ENCODE assay signal across 8 cellular contexts in genomic region chr6:107493158-107494057, GRCh38. TPM values are rescaled to one million over a fixed set of nuclear protein-coding genes. Genes with fewer than 3 reads are reported as not detected.
DNase-seq lines count a peak whose midpoint lies in the region; ATAC-seq and TF ChIP-seq lines count a peak whose summit lies in the region.

No MANE protein-coding gene starts in this region.

- no peaks in the 10 kb centered on the region for H4K20me1 ChIP-seq in DND-41 (ENCODE audit: insufficient read depth, low read length)

- H3K9me3 Mint-ChIP-seq in endothelial cell (ENCODE audit: unreplicated experiment) = no peaks in the 10 kb centered on the region

- TF ChIP-seq CTCF in DND-41 (IDR thresholded peaks at IDR 0.05; ENCODE audit: borderline replicate concordance, extremely low read depth, low read length, poor library complexity, severe bottlenecking) (no peak), endothelial cell (IDR thresholded peaks at IDR 0.05; ENCODE audit: unreplicated experiment) (no peak), RWPE1 (conservative IDR thresholded peaks at IDR 0.05; ENCODE audit: low read depth) (no peak)

- peaks cover 31% of the 10 kb centered on the region for H3K4me1 ChIP-seq in DND-41 (ENCODE audit: insufficient read depth, low read length)
- peaks cover 47% of the 10 kb centered on the region for H3K4me1 ChIP-seq in neuron (ENCODE audit: insufficient read depth, low read length)

- CTCF ChIA-PET in RWPE1 (lab: Yijun Ruan, JAX) = interaction anchor here (0.6 to 1.5 kb wide), 3 partner anchors 9 to 1336 kb away, joined by 3 to 5 read pairs (median 3); no protein-coding TSS in a partner anchor

- DNase-seq in DND-41 = no peak
- DNase-seq in NCI-H2196 treated with DMSO at 0.1 percent for 48 hours (lab: John Stamatoyannopoulos, UW; ENCODE audit: unreplicated experiment) = peak; percentile 18
- peak; percentile 69 for DNase-seq in ecto neural progenitor cell (ENCODE audit: low spot score)
- DNase-seq in endothelial cell (ENCODE audit: low spot score) = no peak
- DNase-seq in CD1c-positive myeloid dendritic cell (ENCODE audit: extremely low spot score) = no peak
- no peak for DNase-seq in RWPE1 (ENCODE audit: low spot score)

- POLR2A ChIA-PET in RWPE1 (lab: Yijun Ruan, JAX; ENCODE audit: low non-redundant PET) = no interaction called here

- H3K4me3 Mint-ChIP-seq in endothelial cell (ENCODE audit: unreplicated experiment) = no peak overlapping the region

- H2AFZ ChIP-seq in DND-41 (ENCODE audit: low read depth, low read length) (no peak overlapping the region), neuron (ENCODE audit: low read depth, low read length) (no peak overlapping the region)

- peak overlapping the region; percentile 44 for H3K4me2 ChIP-seq in DND-41 (ENCODE audit: insufficient read depth, low read length)

- ATAC-seq in DND-41 (ENCODE audit: insufficient read depth, low read depth) (no peak), HG02571 (IDR thresholded peaks at IDR 0.05; ENCODE audit: unreplicated experiment) (no peak)

- no peak overlapping the region for H3K9ac ChIP-seq in DND-41 (ENCODE audit: low read depth, low read length)

- peaks cover 4% of the 10 kb centered on the region for H3K36me3 Mint-ChIP-seq in endothelial cell (ENCODE audit: low read depth, unreplicated experiment)

- no peak overlapping the region for H3K27ac Mint-ChIP-seq in endothelial cell (ENCODE audit: unreplicated experiment)

- H3K27me3 Mint-ChIP-seq in endothelial cell (ENCODE audit: unreplicated experiment) = peaks cover 9% of the 10 kb centered on the region

- peaks cover 25% of the 10 kb centered on the region for H3K4me1 Mint-ChIP-seq in endothelial cell (ENCODE audit: unreplicated experiment)

- H3K79me2 ChIP-seq in DND-41 (ENCODE audit: insufficient read depth, low read length) = peaks cover 27% of the 10 kb centered on the region

- H3K9me3 ChIP-seq in DND-41 (ENCODE audit: insufficient read depth, low read length, severe bottlenecking) = no peaks in the 10 kb centered on the region
- H3K9me3 ChIP-seq in neuron (ENCODE audit: low read length) = no peaks in the 10 kb centered on the region

- H3K36me3 ChIP-seq in DND-41 (ENCODE audit: insufficient read depth, low read length) = 0 out of 2 replicates have a peak, but pooled peaks cover 5% of the 10 kb centered on the region
- no peaks in the 10 kb centered on the region for H3K36me3 ChIP-seq in neuron (ENCODE audit: insufficient read depth, low read length)

- H3K27ac ChIP-seq in DND-41 (ENCODE audit: low read length) = no peak overlapping the region
- H3K27ac ChIP-seq in RWPE1 = no peak overlapping the region

- peaks cover 9% of the 10 kb centered on the region for H3K27me3 ChIP-seq in DND-41 (ENCODE audit: insufficient read depth, low read length, poor library complexity)
- H3K27me3 ChIP-seq in neuron (ENCODE audit: insufficient read depth, low read length) = no peaks in the 10 kb centered on the region

- H3K4me3 ChIP-seq in DND-41 (ENCODE audit: low read depth in 1 of 2, low read length in 2 of 2) (0 out of 4 replicates have a peak overlapping the region, but pooled peaks of 1 of the 2 experiments have one; percentile 6), neuron (ENCODE audit: low read length) (peak overlapping the region; percentile 98)

RNA-seq across cellular contexts. Expression of gene SOBP, which starts 3.5 kb away (rescaled TPM):
- 1.5 TPM for total RNA-seq in endothelial cell (ENCODE audit: unreplicated experiment)

RNA-seq across cellular contexts. Expression of gene PDSS2, which starts 34.0 kb away (rescaled TPM):
- 7.9 TPM for total RNA-seq in endothelial cell (ENCODE audit: unreplicated experiment)

Comparison
In these comparisons a context has a peak if more than half of its experiments do, and no peak if none do; other contexts are left out.
1. DNase-seq: peak in NCI-H2196 treated with DMSO at 0.1 percent for 48 hours (single experiment) and ecto neural progenitor cell (single experiment); none in DND-41 (single experiment), endothelial cell (single experiment), CD1c-positive myeloid dendritic cell (single experiment) and RWPE1 (single experiment).